In the genomic region with DNA sequence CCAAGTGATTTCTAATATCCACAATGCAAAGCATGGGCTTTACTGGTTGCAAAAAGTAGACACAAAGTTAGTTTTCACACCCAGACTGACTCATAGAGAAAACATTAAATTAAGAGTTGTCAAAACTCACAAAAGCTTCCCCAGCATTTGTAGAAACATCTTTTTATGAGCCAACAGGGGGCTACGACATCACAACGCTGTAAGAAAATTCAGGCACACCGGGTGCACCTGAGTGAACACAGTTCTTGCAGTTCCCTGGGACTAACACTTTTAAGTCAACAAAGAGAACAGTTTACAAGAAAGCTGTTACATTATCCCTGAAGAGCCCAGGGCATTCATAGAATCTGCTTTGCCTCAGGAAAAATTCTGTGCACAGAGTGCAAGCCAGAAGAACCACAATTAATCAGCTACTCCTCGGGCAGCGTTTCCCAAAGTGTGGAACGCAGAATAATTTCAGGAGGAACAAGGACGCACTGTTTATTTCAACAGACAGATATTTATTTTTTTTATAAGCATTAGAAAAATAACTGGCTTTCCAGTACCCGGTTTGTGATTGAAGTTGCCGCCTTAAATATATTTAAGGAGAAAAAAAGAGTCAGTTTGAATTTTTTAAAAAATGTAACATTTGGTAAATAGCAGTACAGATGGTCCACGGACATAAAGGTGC, we compare ENCODE assay signal across 8 cellular contexts. TPM values are rescaled to one million over a fixed set of nuclear protein-coding genes. Genes with fewer than 3 reads are reported as not detected.
DNase-seq lines count a peak whose midpoint lies in the region; ATAC-seq and TF ChIP-seq lines count a peak whose summit lies in the region.

No MANE protein-coding gene starts in this region.

- peaks cover 58% of the 10 kb centered on the region for H4K20me1 ChIP-seq in smooth muscle cell (ENCODE audit: low read depth)

- peaks cover 7% of the 10 kb centered on the region for H3K36me3 Mint-ChIP-seq in activated T-helper 2 cell treated with anti-CD3 and anti-CD28 coated beads, Interferon-gamma antibody, Interleukin-2, Interleukin-4, amounts not matched to agents 10 μg/mL and 5 μg/mL and 100 μg/mL, durations not matched to agents 14 hours and 24 hours and 36 hours (ENCODE audit: low read depth)

- peak overlapping the region; percentile 91 for H3K4me3 Mint-ChIP-seq in activated T-helper 2 cell treated with anti-CD3 and anti-CD28 coated beads, Interferon-gamma antibody, Interleukin-2, Interleukin-4, amounts not matched to agents 10 μg/mL and 5 μg/mL and 100 μg/mL, durations not matched to agents 14 hours and 24 hours and 36 hours (ENCODE audit: low read depth)

- H3K4me1 ChIP-seq in smooth muscle cell (ENCODE audit: low read depth): peaks cover 22% of the 10 kb centered on the region

- H3K9me3 ChIP-seq in smooth muscle cell (replicated peaks; ENCODE audit: low read depth): no peaks in the 10 kb centered on the region

- peak overlapping the region; percentile 95 for H3K9ac ChIP-seq in smooth muscle cell (ENCODE audit: low read depth)

- H3K27me3 ChIP-seq in smooth muscle cell (ENCODE audit: low read depth): no peaks in the 10 kb centered on the region

- no peaks in the 10 kb centered on the region for H3F3A ChIP-seq in smooth muscle cell (ENCODE audit: low read depth)

- no peak overlapping the region for H3K27ac Mint-ChIP-seq in activated T-helper 2 cell treated with anti-CD3 and anti-CD28 coated beads, Interferon-gamma antibody, Interleukin-2, Interleukin-4, amounts not matched to agents 10 μg/mL and 5 μg/mL and 100 μg/mL, durations not matched to agents 14 hours and 24 hours and 36 hours

- peaks cover 54% of the 10 kb centered on the region for H3K79me2 ChIP-seq in smooth muscle cell (ENCODE audit: low read depth)

- TF ChIP-seq CTCF in AG10803 (conservative IDR thresholded peaks at IDR 0.05; ENCODE audit: low read length) (0 out of 2 replicates have a peak, but pooled peaks have one; percentile 3), smooth muscle cell (IDR thresholded peaks at IDR 0.05; ENCODE audit: borderline replicate concordance, insufficient read depth, poor library complexity, severe bottlenecking) (no peak)

- ATAC-seq in HG02852 (IDR thresholded peaks at IDR 0.05; ENCODE audit: unreplicated experiment): no peak

- no peaks in the 10 kb centered on the region for H3K9me3 Mint-ChIP-seq in activated T-helper 2 cell treated with anti-CD3 and anti-CD28 coated beads, Interferon-gamma antibody, Interleukin-2, Interleukin-4, amounts not matched to agents 10 μg/mL and 5 μg/mL and 100 μg/mL, durations not matched to agents 14 hours and 24 hours and 36 hours

- peak overlapping the region; percentile 93 for H3K27ac ChIP-seq in smooth muscle cell (ENCODE audit: low read depth)

- no peaks in the 10 kb centered on the region for H3K27me3 Mint-ChIP-seq in activated T-helper 2 cell treated with anti-CD3 and anti-CD28 coated beads, Interferon-gamma antibody, Interleukin-2, Interleukin-4, amounts not matched to agents 10 μg/mL and 5 μg/mL and 100 μg/mL, durations not matched to agents 14 hours and 24 hours and 36 hours (ENCODE audit: low read depth)

- peaks cover 28% of the 10 kb centered on the region for H3K4me1 Mint-ChIP-seq in activated T-helper 2 cell treated with anti-CD3 and anti-CD28 coated beads, Interferon-gamma antibody, Interleukin-2, Interleukin-4, amounts not matched to agents 10 μg/mL and 5 μg/mL and 100 μg/mL, durations not matched to agents 14 hours and 24 hours and 36 hours (ENCODE audit: low read depth)

- H3K36me3 ChIP-seq in smooth muscle cell (ENCODE audit: low read depth): no peaks in the 10 kb centered on the region

- H3K4me3 ChIP-seq in AG10803 (ENCODE audit: low read length) (peak overlapping the region; percentile 86), iPS-11a (ENCODE audit: low read depth, low read length) (peak overlapping the region; percentile 92), smooth muscle cell (peak overlapping the region; percentile 68)

- intact Hi-C loops in activated T-helper 2 cell treated with anti-CD3 and anti-CD28 coated beads, Interferon-gamma antibody, Interleukin-2, Interleukin-4, amounts not matched to agents 10 μg/mL and 5 μg/mL and 100 μg/mL, durations not matched to agents 14 hours and 24 hours and 36 hours (cut with micrococcal nuclease): loop anchor here (1.0 to 2.0 kb wide), 3 partner anchors 65 to 318 kb away; partner anchors contain the start of genes ELMO2 and UBE2C

- peak overlapping the region; percentile 89 for H3K4me2 ChIP-seq in smooth muscle cell

- WGBS in smooth muscle cell (ENCODE audit: low lambda C conversion rate): 5% methylated on average over 10 of the region's 10 CpGs

- peak; percentile 29 for DNase-seq in AG10803 (ENCODE audit: low read depth)
- peak; percentile 5 for DNase-seq in HCEC 1CT
- no peak for DNase-seq in activated T-helper 2 cell treated with anti-CD3 and anti-CD28 coated beads, Interferon-gamma antibody, Interleukin-2, Interleukin-4, amounts not matched to agents 10 μg/mL and 5 μg/mL and 100 μg/mL, durations not matched to agents 14 hours and 24 hours and 36 hours (ENCODE audit: low spot score)
- DNase-seq in smooth muscle cell (lab: John Stamatoyannopoulos, UW; ENCODE audit: unreplicated experiment): no peak
- DNase-seq in stimulated activated CD4-positive, alpha-beta T cell treated with anti-CD3 and anti-CD28 coated beads, Interleukin-4, amount 100 ng/mL, for 4 hours: no peak
- no peak for DNase-seq in SIG-M5 treated with dmso at 0.1 percent for 504 hours (lab: John Stamatoyannopoulos, UW; ENCODE audit: unreplicated experiment)

- H2AFZ ChIP-seq in smooth muscle cell (ENCODE audit: low read depth): no peak overlapping the region

RNA-seq across cellular contexts. Expression of gene NCOA5, which starts 1.2 kb away (rescaled TPM):
- total RNA-seq in activated T-helper 2 cell treated with anti-CD3 and anti-CD28 coated beads, Interferon-gamma antibody, Interleukin-2, Interleukin-4, amounts not matched to agents 10 μg/mL and 5 μg/mL and 100 μg/mL, durations not matched to agents 14 hours and 24 hours and 36 hours: 27.5 and 28.7 TPM in 2 replicates
- 9.5 and 11.4 TPM in 2 replicates for total RNA-seq in smooth muscle cell
- 8.3 and 10.5 TPM in 2 replicates for polyA plus RNA-seq in smooth muscle cell

RNA-seq across cellular contexts. Expression of gene CD40, which starts 29.6 kb away (rescaled TPM):
- 0.25 and 0.91 TPM in 2 replicates for total RNA-seq in activated T-helper 2 cell treated with anti-CD3 and anti-CD28 coated beads, Interferon-gamma antibody, Interleukin-2, Interleukin-4, amounts not matched to agents 10 μg/mL and 5 μg/mL and 100 μg/mL, durations not matched to agents 14 hours and 24 hours and 36 hours
- total RNA-seq in smooth muscle cell: 13.8 and 14.5 TPM in 2 replicates
- 25.1 and 27.4 TPM in 2 replicates for polyA plus RNA-seq in smooth muscle cell

RNA-seq across cellular contexts. Expression of gene SLC12A5, which starts 59.5 kb away (rescaled TPM):
- 0.73 TPM in 1 of 2 replicates, not detected in the other for total RNA-seq in activated T-helper 2 cell treated with anti-CD3 and anti-CD28 coated beads, Interferon-gamma antibody, Interleukin-2, Interleukin-4, amounts not matched to agents 10 μg/mL and 5 μg/mL and 100 μg/mL, durations not matched to agents 14 hours and 24 hours and 36 hours
- total RNA-seq in smooth muscle cell: 0.09 and 0.40 TPM in 2 replicates
- polyA plus RNA-seq in smooth muscle cell: 1.2 and 1.3 TPM in 2 replicates

Comparison
In these comparisons a context has a peak if more than half of its experiments do, and no peak if none do; other contexts are left out.
1. DNase-seq: peak in AG10803 (single experiment) and HCEC 1CT (single experiment); none in activated T-helper 2 cell treated with anti-CD3 and anti-CD28 coated beads, Interferon-gamma antibody, Interleukin-2, Interleukin-4, amounts not matched to agents 10 μg/mL and 5 μg/mL and 100 μg/mL, durations not matched to agents 14 hours and 24 hours and 36 hours (single experiment), smooth muscle cell (single experiment), stimulated activated CD4-positive, alpha-beta T cell treated with anti-CD3 and anti-CD28 coated beads, Interleukin-4, amount 100 ng/mL, for 4 hours (0 of 2) and SIG-M5 treated with dmso at 0.1 percent for 504 hours (single experiment).
2. Peak in every context shown above with its lines, with median percentiles within 50 percentile points of each other: H3K4me3 ChIP-seq.